ENCODE assay signal across 21 cellular contexts in the genomic region with DNA sequence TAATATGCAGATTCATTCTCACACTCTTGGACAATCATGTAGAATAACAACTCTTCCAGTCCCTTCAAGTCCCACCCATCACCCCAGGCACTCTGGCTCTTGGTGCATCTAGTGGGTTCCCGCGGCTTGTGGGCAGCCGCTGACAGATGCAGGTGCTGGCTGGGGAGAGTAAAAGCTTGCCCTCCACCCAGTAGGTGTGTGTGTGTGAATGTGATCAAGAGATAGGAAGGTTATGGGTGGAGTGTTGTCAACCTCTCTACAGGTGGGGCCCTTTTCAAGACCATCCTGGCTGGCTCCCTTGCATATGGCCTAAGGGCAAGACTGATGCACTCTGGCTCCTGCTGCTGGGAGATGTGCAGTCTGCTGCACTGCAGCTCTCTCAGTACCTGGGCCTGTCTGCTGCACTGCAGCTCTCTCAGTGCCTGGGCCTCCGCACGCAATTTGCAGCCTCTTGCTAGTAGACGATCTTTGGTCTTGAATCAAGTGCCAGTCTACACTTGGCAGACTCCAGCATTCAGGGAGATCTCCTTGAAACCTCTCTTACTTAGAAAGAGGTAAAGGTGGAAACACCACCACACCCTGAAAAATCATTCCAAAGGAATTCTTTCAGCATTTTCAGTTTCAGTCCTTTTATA.
"Had no signal": no experiment of that assay in that cellular context is flagged by ENCODE, and none has a peak within 500 bp of the region (broad histone marks: within the 10 kb centered on the region; RNA-seq: fewer than 3 reads in every experiment).

No MANE protein-coding gene starts in this region.

- DNase-seq: activated B cell treated with CpG ODN at 0.5 μM for 24 hours; activated CD4-positive, alpha-beta memory T cell treated with anti-CD3 and anti-CD28 coated beads for 36 hours; activated CD4-positive, alpha-beta T cell treated with anti-CD3 and anti-CD28 coated beads for 4 hours; activated naive CD4-positive, alpha-beta T cell; activated naive CD8-positive, alpha-beta T cell treated with anti-CD3 and anti-CD28 coated beads for 36 hours; activated T-cell treated with anti-CD3 and anti-CD28 coated beads for 4 hours; amniotic stem cell; effector memory CD8-positive, alpha-beta T cell; foreskin melanocyte; glutamatergic neuron; hippocampal formation; lower lobe of right lung; midbrain; retina; stimulated activated CD4-positive, alpha-beta T cell treated with anti-CD3 and anti-CD28 coated beads, Interleukin-12 subunit alpha, Interleukin-12 subunit beta, amount 100 ng/mL, for 4 hours; stimulated activated CD4-positive, alpha-beta T cell treated with anti-CD3 and anti-CD28 coated beads, Interleukin-1b, Interleukin-23, amount 100 ng/mL, for 48 hours; stimulated activated CD8-positive, alpha-beta memory T cell treated with anti-CD3 and anti-CD28 coated beads, Interleukin-4, amount 100 ng/mL, for 48 hours; stimulated activated naive CD8-positive, alpha-beta T cell treated with anti-CD3 and anti-CD28 coated beads, Interleukin-15, Interleukin-2, amounts not matched to agents 100 U/mL and 50 U/mL, for 24 hours; substantia nigra had no signal

- H3K4me3 Mint-ChIP-seq: activated B cell treated with CpG ODN at 0.5 μM for 24 hours; activated CD4-positive, alpha-beta memory T cell treated with anti-CD3 and anti-CD28 coated beads for 36 hours; activated naive CD8-positive, alpha-beta T cell treated with anti-CD3 and anti-CD28 coated beads for 36 hours; effector memory CD8-positive, alpha-beta T cell had no signal

- H3K27ac Mint-ChIP-seq: activated B cell treated with CpG ODN at 0.5 μM for 24 hours; activated CD4-positive, alpha-beta memory T cell treated with anti-CD3 and anti-CD28 coated beads for 36 hours; activated naive CD8-positive, alpha-beta T cell treated with anti-CD3 and anti-CD28 coated beads for 36 hours; effector memory CD8-positive, alpha-beta T cell had no signal

- H3K27ac ChIP-seq: lower lobe of right lung, tibial nerve, vagina had no signal

- H3K36me3 ChIP-seq: lower lobe of right lung, tibial nerve, vagina had no signal

- H3K36me3 Mint-ChIP-seq: activated CD4-positive, alpha-beta memory T cell treated with anti-CD3 and anti-CD28 coated beads for 36 hours; activated naive CD8-positive, alpha-beta T cell treated with anti-CD3 and anti-CD28 coated beads for 36 hours had no signal

- H3K27me3 ChIP-seq: tibial nerve, vagina had no signal

- H3K9me3 Mint-ChIP-seq: activated B cell treated with CpG ODN at 0.5 μM for 24 hours; activated CD4-positive, alpha-beta memory T cell treated with anti-CD3 and anti-CD28 coated beads for 36 hours; activated naive CD8-positive, alpha-beta T cell treated with anti-CD3 and anti-CD28 coated beads for 36 hours had no signal

- H3K4me1 ChIP-seq: lower lobe of right lung, tibial nerve, vagina had no signal

- H3K27me3 Mint-ChIP-seq: activated CD4-positive, alpha-beta memory T cell treated with anti-CD3 and anti-CD28 coated beads for 36 hours; activated naive CD8-positive, alpha-beta T cell treated with anti-CD3 and anti-CD28 coated beads for 36 hours had no signal

- H3K9me3 ChIP-seq: lower lobe of right lung, tibial nerve, vagina had no signal

- ATAC-seq: effector memory CD8-positive, alpha-beta T cell; stimulated activated naive CD8-positive, alpha-beta T cell treated with anti-CD3 and anti-CD28 coated beads, Interleukin-15, Interleukin-2, amounts not matched to agents 100 U/mL and 50 U/mL, for 24 hours had no signal

- H3K4me1 Mint-ChIP-seq: activated B cell treated with CpG ODN at 0.5 μM for 24 hours; activated naive CD8-positive, alpha-beta T cell treated with anti-CD3 and anti-CD28 coated beads for 36 hours had no signal

- H3K4me3 ChIP-seq: lower lobe of right lung, tibial nerve, vagina had no signal
